ENCODE assay signal across 8 cellular contexts in genomic region chr13:76991796-76992547, GRCh38. TPM values are rescaled to one million over a fixed set of nuclear protein-coding genes. Genes with fewer than 3 reads are reported as not detected.
DNase-seq lines count a peak whose midpoint lies in the region; ATAC-seq and TF ChIP-seq lines count a peak whose summit lies in the region.

TSS of gene CLN5 (plus strand) at chr13:76992081. CDS start at chr13:76992099, 18 bp downstream.

- DNase-seq in DMS 273 treated with DMSO at 0.1 percent for 48 hours (lab: John Stamatoyannopoulos, UW): peak; percentile 49
- DNase-seq in OCI-M1 (lab: John Stamatoyannopoulos, UW): peak; percentile 96
- peak; percentile 85 for DNase-seq in activated T-cell treated with anti-CD3 and anti-CD28 coated beads for 4 hours
- peak; percentile 97 for DNase-seq in epithelial cell of esophagus (ENCODE audit: low read depth)
- DNase-seq in stimulated activated CD8-positive, alpha-beta memory T cell treated with anti-CD3 and anti-CD28 coated beads, Interleukin-2, amount 100 ng/mL, for 48 hours (ENCODE audit: low read depth in 2 of 2): peak; percentile 84 to 90

- peak within 1 kb of the TSS; percentile 78 for H3K9ac ChIP-seq in HUES64 (ENCODE audit: low read depth, low read length)

- peaks cover 8% of the 10 kb centered on the region for H3K4me1 ChIP-seq in HUES64 (ENCODE audit: insufficient read depth, low read length)
- peaks cover 28% of the 10 kb centered on the region for H3K4me1 ChIP-seq in mononuclear cell (ENCODE audit: insufficient read depth, low read length)

- H3K27me3 ChIP-seq in HUES64 (ENCODE audit: insufficient read depth, low read length): peaks cover 6% of the 10 kb centered on the region; the same call in 1 of the 2 replicates
- H3K27me3 ChIP-seq in mononuclear cell (ENCODE audit: insufficient read depth, low read length): peaks cover 8% of the 10 kb centered on the region

- under 1% methylated on average over 73 of the region's 73 CpGs for WGBS in HUES64

- H3K9me3 ChIP-seq in HUES64 (ENCODE audit: insufficient read depth, low read depth, low read length) (no peaks in the 10 kb centered on the region), mononuclear cell (ENCODE audit: low read depth, low read length) (no peaks in the 10 kb centered on the region)

- TF ChIP-seq CTCF in epithelial cell of esophagus (IDR thresholded peaks at IDR 0.05; ENCODE audit: insufficient read depth, low read depth, low read length, missing control alignments): no peak

- ATAC-seq in GM21515 (IDR thresholded peaks at IDR 0.05; ENCODE audit: unreplicated experiment): peak; percentile 97

- H3K36me3 ChIP-seq in HUES64 (ENCODE audit: insufficient read depth, low read length): peaks cover 21% of the 10 kb centered on the region

- H3K27ac ChIP-seq in HUES64 (ENCODE audit: low read depth, low read length): peak within 1 kb of the TSS; percentile 70; the same call in 1 of the 2 replicates

- peak within 1 kb of the TSS; percentile 97 for H3K4me3 ChIP-seq in HUES64 (ENCODE audit: low read length)
- peak within 1 kb of the TSS; percentile 95 for H3K4me3 ChIP-seq in epithelial cell of esophagus (ENCODE audit: low read length)
- peak within 1 kb of the TSS; percentile 80 for H3K4me3 ChIP-seq in mononuclear cell (ENCODE audit: low read length)

RNA-seq across cellular contexts. Expression of gene CLN5, which starts in this region (rescaled TPM):
- polyA plus RNA-seq in HUES64 (2013, experiment 1 of 2): 7.2 TPM
- 9.7 TPM for polyA plus RNA-seq in HUES64 (2013, experiment 2 of 2)
- 18.9 TPM for total RNA-seq in mononuclear cell

Comparison
In these comparisons a context has a peak if more than half of its experiments do, and no peak if none do; other contexts are left out.
1. Peak in every context shown above with its lines: DNase-seq, ATAC-seq, H3K4me3 ChIP-seq and H3K27ac ChIP-seq.